1 cellular context compared by ENCODE assay signal in genomic region chr1:42484382-42484781, GRCh38.
TF ChIP-seq lines count a peak whose summit lies in the region.

No MANE protein-coding gene starts in this region.

TF ChIP-seq in HepG2, 621 proteins besides CTCF, POLR2A, EP300 and RAD21:
- TF ChIP-seq TIGD3 (CRISPR knock-in tag; IDR thresholded peaks at IDR 0.05; ENCODE audit: borderline replicate concordance) = no peak
- TF ChIP-seq NFE2L2 (IDR thresholded peaks at IDR 0.05; ENCODE audit: low read length) = no peak
- no peak for TF ChIP-seq ZNF614 (CRISPR knock-in tag; IDR thresholded peaks at IDR 0.05; ENCODE audit: borderline replicate concordance)
- TF ChIP-seq STAT5B (CRISPR knock-in tag; IDR thresholded peaks at IDR 0.05) = no peak
- no peak for TF ChIP-seq TARDBP (CRISPR knock-in tag; IDR thresholded peaks at IDR 0.05)
- no peak for TF ChIP-seq ATF2 (CRISPR knock-in tag; IDR thresholded peaks at IDR 0.05)
- no peak for TF ChIP-seq MEIS1 (CRISPR knock-in tag; IDR thresholded peaks at IDR 0.05; ENCODE audit: borderline replicate concordance)
- no peak for TF ChIP-seq ZNF773 (CRISPR knock-in tag; IDR thresholded peaks at IDR 0.05; ENCODE audit: borderline replicate concordance)
- no peak for TF ChIP-seq ZNF431 (CRISPR knock-in tag; IDR thresholded peaks at IDR 0.05; ENCODE audit: borderline replicate concordance, low read depth)
- no peak for TF ChIP-seq ZNF780A (CRISPR knock-in tag; IDR thresholded peaks at IDR 0.05)
- no peak for TF ChIP-seq KLF15 (CRISPR knock-in tag; IDR thresholded peaks at IDR 0.05; ENCODE audit: borderline replicate concordance)
- TF ChIP-seq MLXIP (CRISPR knock-in tag; IDR thresholded peaks at IDR 0.05; ENCODE audit: borderline replicate concordance) = no peak
- TF ChIP-seq ZSCAN29 (CRISPR knock-in tag; conservative IDR thresholded peaks at IDR 0.05) = no peak
- no peak for TF ChIP-seq ZNF292 (CRISPR knock-in tag; IDR thresholded peaks at IDR 0.05; ENCODE audit: borderline replicate concordance, low read depth)
- TF ChIP-seq ZNF878 (CRISPR knock-in tag; IDR thresholded peaks at IDR 0.05) = no peak
- no peak for TF ChIP-seq ZNF792 (CRISPR knock-in tag; IDR thresholded peaks at IDR 0.05)
- no peak for TF ChIP-seq CEBPB (IDR thresholded peaks at IDR 0.05; ENCODE audit: borderline replicate concordance, low read depth, low read length)
- TF ChIP-seq DMTF1 (CRISPR knock-in tag; IDR thresholded peaks at IDR 0.05) = no peak
- no peak for TF ChIP-seq ZFP36L2 (CRISPR knock-in tag; IDR thresholded peaks at IDR 0.05)
- TF ChIP-seq ZNF883 (CRISPR knock-in tag; IDR thresholded peaks at IDR 0.05; ENCODE audit: not compliant biosample characterization) = no peak
